ENCODE assay signal across 9 cellular contexts in the genomic region with DNA sequence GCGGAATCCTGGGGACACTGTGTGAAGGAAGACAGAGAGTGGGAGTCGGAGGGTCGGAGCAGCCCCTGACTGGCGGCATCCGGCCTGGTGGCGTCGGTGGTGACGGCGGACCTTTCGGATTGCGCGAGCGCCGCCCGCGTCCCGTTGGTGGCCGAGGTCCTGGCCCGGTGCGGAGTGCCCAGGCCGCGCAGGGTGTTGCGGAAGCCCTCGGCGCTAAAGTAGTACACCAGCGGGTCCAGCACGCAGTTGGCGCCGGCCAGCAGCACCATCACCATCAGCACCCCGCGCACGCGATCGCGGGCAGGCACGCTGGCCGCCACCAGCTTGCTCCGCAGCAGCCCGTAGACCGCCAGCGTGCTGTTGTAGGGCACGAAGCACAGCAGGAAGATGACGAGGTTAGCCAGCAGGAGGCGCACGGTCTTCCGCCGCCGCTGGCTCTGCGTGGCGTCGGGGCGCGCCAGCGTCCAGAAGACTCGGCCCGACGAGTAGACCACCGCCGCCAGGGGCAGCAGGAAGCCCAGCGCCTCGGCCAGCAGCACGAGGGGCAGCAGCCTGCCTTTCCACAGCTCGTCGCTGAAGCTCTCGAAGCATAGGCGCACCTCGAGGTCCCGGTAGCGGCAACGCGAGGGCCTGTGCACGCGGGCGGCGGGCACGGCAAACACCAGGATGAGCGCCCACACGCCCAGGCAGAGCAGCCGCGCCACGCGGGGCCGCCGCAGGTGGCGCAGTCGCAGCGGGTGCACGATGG. TPM values are rescaled to one million over a fixed set of nuclear protein-coding genes. Genes with fewer than 3 reads are reported as not detected.
DNase-seq lines count a peak whose midpoint lies in the region; ATAC-seq and TF ChIP-seq lines count a peak whose summit lies in the region.
"Had no signal": no experiment of that assay in that cellular context is flagged by ENCODE, and none has a peak within 500 bp of the region (broad histone marks: within the 10 kb centered on the region; RNA-seq: fewer than 3 reads in every experiment).

No MANE protein-coding gene starts in this region.

- H3K4me1 ChIP-seq in neuronal stem cell (ENCODE audit: control insufficient read depth in 2 of 2, insufficient read depth in 1 of 2, low read depth in 1 of 2, low read length in 2 of 2), result peaks cover 3 to 6% of the 10 kb centered on the region in 2 donors

- peak overlapping the region; percentile 97 for H4K8ac ChIP-seq in neuronal stem cell (ENCODE audit: low read depth, low read length)

- H3K36me3 Mint-ChIP-seq in CD14-positive monocyte, result no peaks in the 10 kb centered on the region

- DNase-seq in CD14-positive monocyte (ENCODE audit: low spot score) (peak; percentile 63), fibroblast of gingiva (ENCODE audit: low read depth) (peak; percentile 18), neuronal stem cell (ENCODE audit: low spot score) (no peak), AG08396 (ENCODE audit: low spot score) (no peak), GM19240 (ENCODE audit: insufficient read length, low spot score) (no peak), NCI-H2171 (lab: John Stamatoyannopoulos, UW) (no peak)
- peak; percentile 83 for DNase-seq in activated CD8-positive, alpha-beta memory T cell treated with anti-CD3 and anti-CD28 coated beads for 24 hours

- no peak for ATAC-seq in GM18861 (IDR thresholded peaks at IDR 0.05; ENCODE audit: unreplicated experiment)

- H3K4me3 ChIP-seq in neuronal stem cell (ENCODE audit: low read length in 2 of 2), result peak overlapping the region in 1 of 2 donors; percentile 23

- peaks cover 46% of the 10 kb centered on the region for H3K4me1 Mint-ChIP-seq in CD14-positive monocyte

- peak overlapping the region in 2 of 7 donors; percentile 30 to 68 for H3K27ac Mint-ChIP-seq in CD14-positive monocyte

- H3K4me3 Mint-ChIP-seq in CD14-positive monocyte, result peak overlapping the region; percentile 65 to 78

- H2AFZ ChIP-seq in neuronal stem cell (ENCODE audit: low read length), result peak overlapping the region; percentile 24

- peaks cover 0 to 18% (median 0%) of the 10 kb centered on the region in 3 experiments for H3K27me3 ChIP-seq in neuronal stem cell (ENCODE audit: control insufficient read depth in 3 of 3, insufficient read depth in 3 of 3, low read depth in 1 of 3, low read length in 3 of 3)

- peak overlapping the region; percentile 97 for H3K23ac ChIP-seq in neuronal stem cell (ENCODE audit: low read depth, low read length, poor library complexity)

- peaks cover 0 to 2% (median 0%) of the 10 kb centered on the region in 7 donors for H3K9me3 Mint-ChIP-seq in CD14-positive monocyte

- H3K18ac ChIP-seq in neuronal stem cell (ENCODE audit: low read length), result peak overlapping the region; percentile 97

- H2BK15ac ChIP-seq in neuronal stem cell (ENCODE audit: low read length), result peak overlapping the region; percentile 99

- H3K9me3 ChIP-seq in neuronal stem cell (replicated peaks in 1 of 2; ENCODE audit: control insufficient read depth in 2 of 2, insufficient read depth in 1 of 2, low read depth in 1 of 2, low read length in 2 of 2), result peaks cover 0 to 7% of the 10 kb centered on the region in 2 donors

- peak overlapping the region; percentile 97 for H2BK12ac ChIP-seq in neuronal stem cell (ENCODE audit: low read length)

- H3K4me2 ChIP-seq in neuronal stem cell (ENCODE audit: insufficient read depth, low read length, poor library complexity, severe bottlenecking), result peak overlapping the region; percentile 52

- WGBS in neuronal stem cell (ENCODE audit: extremely low coverage in 2 of 2, insufficient read length in 2 of 2, insufficient replicate concordance in 1 of 2), 2 donors, result no CpG with 5 or more reads among the region's 88 CpGs

- H3K27ac ChIP-seq in neuronal stem cell (replicated peaks; ENCODE audit: low read length), result no peak overlapping the region

- peak overlapping the region; percentile 94 for H4K91ac ChIP-seq in neuronal stem cell (ENCODE audit: low read depth, low read length, poor library complexity)

- no peaks in the 10 kb centered on the region for H3K36me3 ChIP-seq in neuronal stem cell (replicated peaks in 1 of 2; ENCODE audit: control insufficient read depth in 2 of 2, insufficient read depth in 2 of 2, low read length in 2 of 2)

- H2BK120ac ChIP-seq in neuronal stem cell (ENCODE audit: low read depth, low read length), result peak overlapping the region; percentile 98

- H3K14ac ChIP-seq in neuronal stem cell (ENCODE audit: low read length), result peak overlapping the region; percentile 85

- H2AK5ac ChIP-seq in neuronal stem cell (ENCODE audit: low read depth, low read length), result peak overlapping the region; percentile 88

- H3K9ac ChIP-seq in neuronal stem cell (ENCODE audit: low read depth, low read length, poor library complexity), result peak overlapping the region; percentile 85

- peak overlapping the region; percentile 96 for H3K4ac ChIP-seq in neuronal stem cell (ENCODE audit: low read length)

- H2BK5ac ChIP-seq in neuronal stem cell (ENCODE audit: low read length), result peak overlapping the region; percentile 77

- TF ChIP-seq CTCF in CD14-positive monocyte (IDR thresholded peaks at IDR 0.05), result peak; percentile 95

- H3K27me3 Mint-ChIP-seq in CD14-positive monocyte (ENCODE audit: low read depth in 3 of 3), result peaks cover 0 to 5% (median 4%) of the 10 kb centered on the region in 3 donors

- intact Hi-C loops in CD14-positive monocyte (cut with micrococcal nuclease), result loop anchor here in 1 of 2 donors (5.0 kb wide), 1 partner anchor 207 kb away; a partner anchor contains a TSS

- H3K79me1 ChIP-seq in neuronal stem cell (ENCODE audit: low read depth, low read length), result no peaks in the 10 kb centered on the region

RNA-seq across cellular contexts. Expression of a gene that starts 13.1 kb away (rescaled TPM):
- polyA plus RNA-seq in CD14-positive monocyte, result 10 to 100 TPM in 1 of 2 donors, 1 to 10 TPM in 1; 9.9 to 16.2 TPM
- polyA plus RNA-seq in neuronal stem cell (2013, experiment 1 of 2), result 187 TPM
- 185 TPM for polyA plus RNA-seq in neuronal stem cell (2013, experiment 2 of 2)

RNA-seq across cellular contexts. Expression of a gene that starts 15.4 kb away (rescaled TPM):
- under 1 TPM; 0.14 to 0.18 TPM for polyA plus RNA-seq in CD14-positive monocyte
- 0.17 TPM for polyA plus RNA-seq in neuronal stem cell (2013, experiment 1 of 2)
- 0.11 TPM for polyA plus RNA-seq in neuronal stem cell (2013, experiment 2 of 2)
- polyA plus RNA-seq: neural cell had no signal

RNA-seq across cellular contexts. Expression of a gene that starts 26.9 kb away (rescaled TPM):
- polyA plus RNA-seq in CD14-positive monocyte, result 10 to 100 TPM; 10.2 to 10.3 TPM
- polyA plus RNA-seq in neuronal stem cell (2013, experiment 1 of 2), result 3.4 TPM
- 2.5 TPM for polyA plus RNA-seq in neuronal stem cell (2013, experiment 2 of 2)

RNA-seq across cellular contexts. Expression of a gene that starts 42.6 kb away (rescaled TPM):
- polyA plus RNA-seq in CD14-positive monocyte, result 10 to 100 TPM; 62.2 to 64.0 TPM
- 81.5 TPM for polyA plus RNA-seq in neuronal stem cell (2013, experiment 1 of 2)
- 78.5 TPM for polyA plus RNA-seq in neuronal stem cell (2013, experiment 2 of 2)

RNA-seq across cellular contexts. Expression of a gene that starts 52.2 kb away (rescaled TPM):
- polyA plus RNA-seq in CD14-positive monocyte, result 1 to 10 TPM; 3.9 to 5.7 TPM
- polyA plus RNA-seq in neuronal stem cell (2013, experiment 1 of 2), result 27.0 TPM
- 24.3 TPM for polyA plus RNA-seq in neuronal stem cell (2013, experiment 2 of 2)

Comparison
In these comparisons a context has a peak if more than half of its experiments do, and no peak if none do; other contexts are left out.
1. DNase-seq: peak in CD14-positive monocyte (single experiment), activated CD8-positive, alpha-beta memory T cell treated with anti-CD3 and anti-CD28 coated beads for 24 hours (single experiment) and fibroblast of gingiva (single experiment); none in neuronal stem cell (single experiment), AG08396 (single experiment), GM19240 (single experiment) and NCI-H2171 (single experiment).